Comparison of ENCODE assay signal across 8 cellular contexts in genomic region chr1:27727126-27727525, GRCh38. TPM values are rescaled to one million over a fixed set of nuclear protein-coding genes. Genes with fewer than 3 reads are reported as not detected.
DNase-seq lines count a peak whose midpoint lies in the region; ATAC-seq lines count a peak whose summit lies in the region.

No MANE protein-coding gene starts in this region.

- no peak overlapping the region for H3K27ac ChIP-seq in mesodermal cell (ENCODE audit: low read depth, low read length, severe bottlenecking)

- ATAC-seq in GM19324 (IDR thresholded peaks at IDR 0.05; ENCODE audit: low FRiP score, unreplicated experiment) = no peak
- no peak for ATAC-seq in esophagus mucosa

- H3K9ac ChIP-seq in adipocyte (ENCODE audit: low read length) = peak overlapping the region; percentile 89

- WGBS in mesodermal cell (ENCODE audit: insufficient coverage in 2 of 2), 2 experiments = 100% methylated on average over 1 of the region's 3 CpGs; no CpG with 5 or more reads in 1 of the 2 experiments

- no peaks in the 10 kb centered on the region for H3K9me3 ChIP-seq in adipocyte (ENCODE audit: control insufficient read depth, low read length)
- no peaks in the 10 kb centered on the region for H3K9me3 ChIP-seq in mesodermal cell (ENCODE audit: control insufficient read depth, low read length)

- peaks cover 16% of the 10 kb centered on the region for H3K36me3 ChIP-seq in adipocyte (ENCODE audit: control insufficient read depth, insufficient read depth, low read length, severe bottlenecking)
- H3K36me3 ChIP-seq in mesodermal cell (ENCODE audit: control insufficient read depth, insufficient read depth, low read length) = peaks cover 24% of the 10 kb centered on the region

- peaks cover 19% of the 10 kb centered on the region for H3K4me1 ChIP-seq in adipocyte (ENCODE audit: control insufficient read depth, insufficient read depth, low read length)
- peaks cover 5% of the 10 kb centered on the region for H3K4me1 ChIP-seq in mesodermal cell (ENCODE audit: control insufficient read depth, insufficient read depth, low read length, poor library complexity, severe bottlenecking)

- no peaks in the 10 kb centered on the region for H3K27me3 ChIP-seq in adipocyte (replicated peaks; ENCODE audit: control insufficient read depth, insufficient read depth, low read length)

- H3K4me3 ChIP-seq in adipocyte (ENCODE audit: low read length) (peak overlapping the region; percentile 92), mesodermal cell (ENCODE audit: extremely low read depth, insufficient read depth, low read length, poor library complexity, severe bottlenecking) (peak overlapping the region; percentile 82)

- DNase-seq in AML-193 (lab: John Stamatoyannopoulos, UW) (peak; percentile 4 to 16), HT1080 (ENCODE audit: low read depth) (peak; percentile 41), adipocyte (ENCODE audit: low read depth) (peak; percentile 56), SW 1271 (lab: John Stamatoyannopoulos, UW) (no peak), NCI-H82 treated with DMSO at 0.1 percent for 48 hours (lab: John Stamatoyannopoulos, UW; ENCODE audit: unreplicated experiment) (no peak)

RNA-seq across cellular contexts. Expression of gene FAM76A, which starts 1.4 kb away (rescaled TPM):
- 7.4 and 13.2 TPM in 2 replicates for total RNA-seq in HT1080 (2014; rRNA removed; shearing (Covaris generic))
- polyA plus RNA-seq in HT1080 (2015; cell fraction: cytosol; rRNA removed) = 3.4 and 3.7 TPM in 2 replicates
- polyA plus RNA-seq in HT1080 (2015; cell fraction: nucleus; rRNA removed) = 3.7 and 4.6 TPM in 2 replicates
- 6.8 TPM for polyA plus RNA-seq in mesodermal cell (2013, experiment 1 of 2)
- polyA plus RNA-seq in mesodermal cell (2013, experiment 2 of 2) = 6.4 TPM
- total RNA-seq in esophagus mucosa = 11.8 TPM

RNA-seq across cellular contexts. Expression of gene STX12, which starts 45.9 kb away (rescaled TPM):
- total RNA-seq in HT1080 (2014; rRNA removed; shearing (Covaris generic)) = 24.6 and 26.4 TPM in 2 replicates
- polyA plus RNA-seq in HT1080 (2015; cell fraction: cytosol; rRNA removed) = 25.9 and 34.2 TPM in 2 replicates
- 36.9 and 41.1 TPM in 2 replicates for polyA plus RNA-seq in HT1080 (2015; cell fraction: nucleus; rRNA removed)
- 24.2 TPM for polyA plus RNA-seq in mesodermal cell (2013, experiment 1 of 2)
- 25.2 TPM for polyA plus RNA-seq in mesodermal cell (2013, experiment 2 of 2)
- total RNA-seq in esophagus mucosa = 45.6 TPM

RNA-seq across cellular contexts. Expression of gene IFI6, which starts 55.1 kb away (rescaled TPM):
- 9.5 and 18.5 TPM in 2 replicates for total RNA-seq in HT1080 (2014; rRNA removed; shearing (Covaris generic))
- polyA plus RNA-seq in HT1080 (2015; cell fraction: cytosol; rRNA removed) = 9.1 and 10.5 TPM in 2 replicates
- 5.7 and 7.7 TPM in 2 replicates for polyA plus RNA-seq in HT1080 (2015; cell fraction: nucleus; rRNA removed)
- 16.5 TPM for polyA plus RNA-seq in mesodermal cell (2013, experiment 1 of 2)
- 14.4 TPM for polyA plus RNA-seq in mesodermal cell (2013, experiment 2 of 2)
- total RNA-seq in esophagus mucosa = 20.5 TPM

Comparison
In these comparisons a context has a peak if more than half of its experiments do, and no peak if none do; other contexts are left out.
1. DNase-seq: peak in AML-193 (2 of 2), HT1080 (single experiment) and adipocyte (single experiment); none in SW 1271 (0 of 2) and NCI-H82 treated with DMSO at 0.1 percent for 48 hours (single experiment).